Comparison of ENCODE assay signal across 8 cellular contexts in the genomic region with DNA sequence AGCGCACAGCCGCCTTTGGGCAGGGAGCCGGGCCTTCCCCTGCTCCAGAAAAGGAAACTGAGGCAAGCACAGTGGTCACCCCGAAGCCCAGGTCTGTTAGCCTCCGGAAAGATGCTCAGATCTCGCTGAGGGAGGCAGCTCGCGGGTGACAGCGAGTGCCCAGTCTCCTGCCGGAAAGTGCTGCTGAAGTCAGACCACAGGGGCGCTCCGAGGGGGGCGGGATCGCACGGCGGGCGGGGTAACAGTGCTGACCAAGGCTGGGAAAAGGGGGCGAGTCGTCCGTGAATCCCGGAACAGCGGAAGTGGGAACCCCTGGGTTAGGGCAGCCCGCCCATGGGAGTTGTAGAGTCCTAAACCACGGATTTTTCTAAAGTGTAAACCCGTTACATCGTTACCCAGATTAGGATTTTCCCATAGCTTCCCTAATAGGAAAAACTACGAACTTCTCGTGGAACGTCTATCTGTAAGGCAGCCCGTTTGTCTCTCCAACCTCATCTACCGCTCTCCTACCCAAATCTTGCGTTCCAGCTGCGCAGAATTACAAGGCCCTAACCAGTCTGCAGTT. TPM values are rescaled to one million over a fixed set of nuclear protein-coding genes. Genes with fewer than 3 reads are reported as not detected.
DNase-seq lines count a peak whose midpoint lies in the region; ATAC-seq, FAIRE-seq and TF ChIP-seq lines count a peak whose summit lies in the region.

No MANE protein-coding gene starts in this region.

- no peaks in the 10 kb centered on the region for H3K9me3 ChIP-seq in neutrophil

- peaks cover 14% of the 10 kb centered on the region for H3K36me3 Mint-ChIP-seq in activated naive CD4-positive, alpha-beta T cell treated with anti-CD3 and anti-CD28 coated beads for 36 hours (ENCODE audit: low read depth)

- peak overlapping the region; percentile 67 for H3K27ac Mint-ChIP-seq in activated naive CD4-positive, alpha-beta T cell treated with anti-CD3 and anti-CD28 coated beads for 36 hours

- no peaks in the 10 kb centered on the region for H3K36me3 ChIP-seq in neutrophil

- H3K27ac ChIP-seq in neutrophil: peak overlapping the region; percentile 87

- H3K27me3 Mint-ChIP-seq in activated naive CD4-positive, alpha-beta T cell treated with anti-CD3 and anti-CD28 coated beads for 36 hours (ENCODE audit: low read depth): no peaks in the 10 kb centered on the region

- peak; percentile 56 for DNase-seq in A172 (ENCODE audit: low spot score)
- DNase-seq in GM12865 (ENCODE audit: low read depth): peak; percentile 51
- peak; percentile 64 for DNase-seq in NCI-H2227 (lab: John Stamatoyannopoulos, UW; ENCODE audit: unreplicated experiment)
- peak; percentile 39 for DNase-seq in activated naive CD4-positive, alpha-beta T cell treated with anti-CD3 and anti-CD28 coated beads for 36 hours
- peak; percentile 79 for DNase-seq in glomerular visceral epithelial cell (ENCODE audit: extremely low spot score)
- DNase-seq in GM12891 (ENCODE audit: insufficient read length, low spot score): no peak

- intact Hi-C loops in activated naive CD4-positive, alpha-beta T cell treated with anti-CD3 and anti-CD28 coated beads for 36 hours (cut with micrococcal nuclease): loop anchor here (1.0 to 5.0 kb wide), 2 partner anchors 32 to 566 kb away; a partner anchor contains a TSS

- CTCF ChIA-PET in activated naive CD4-positive, alpha-beta T cell treated with anti-CD3 and anti-CD28 coated beads for 36 hours (lab: Charles Lee): interaction anchor here (1.2 kb wide), 1 partner anchor 147 kb away, joined by 4 read pairs; no protein-coding TSS in a partner anchor

- FAIRE-seq in GM12891 (lab: Jason Lieb, UNC): no peak

- TF ChIP-seq POLR2A in GM12891 (IDR thresholded peaks at IDR 0.05; ENCODE audit: low read depth, low read length): no peak

- H3K27me3 ChIP-seq in neutrophil: no peaks in the 10 kb centered on the region

- peak overlapping the region; percentile 99 for H3K4me3 ChIP-seq in GM12865 (ENCODE audit: low read depth, low read length)
- H3K4me3 ChIP-seq in neutrophil (ENCODE audit: low read depth in 1 of 2, low read length in 1 of 2): peak overlapping the region; percentile 96 to 100

- no peaks in the 10 kb centered on the region for H3K9me3 Mint-ChIP-seq in activated naive CD4-positive, alpha-beta T cell treated with anti-CD3 and anti-CD28 coated beads for 36 hours

- peak; percentile 32 for ATAC-seq in HG02678 (IDR thresholded peaks at IDR 0.05; ENCODE audit: unreplicated experiment)

- TF ChIP-seq CTCF in GM12865 (IDR thresholded peaks at IDR 0.05; ENCODE audit: insufficient read depth, low read depth, low read length, missing control alignments): no peak
- TF ChIP-seq CTCF in neutrophil (IDR thresholded peaks at IDR 0.05): no peak

- H3K4me3 Mint-ChIP-seq in activated naive CD4-positive, alpha-beta T cell treated with anti-CD3 and anti-CD28 coated beads for 36 hours: peak overlapping the region; percentile 78

- peaks cover 41% of the 10 kb centered on the region for H3K4me1 Mint-ChIP-seq in activated naive CD4-positive, alpha-beta T cell treated with anti-CD3 and anti-CD28 coated beads for 36 hours (ENCODE audit: low read depth)

- H3K4me1 ChIP-seq in neutrophil (ENCODE audit: control insufficient read depth in 1 of 2, insufficient read depth in 1 of 2, low read depth in 1 of 2, low read length in 1 of 2): peaks cover 18 to 20% of the 10 kb centered on the region in 2 experiments

TF ChIP-seq in GM12891, 5 proteins besides CTCF, POLR2A, EP300 and RAD21:
- TF ChIP-seq POLR2AphosphoS5 (IDR thresholded peaks at IDR 0.05; ENCODE audit: low read depth, low read length): no peak
- TF ChIP-seq SPI1 (IDR thresholded peaks at IDR 0.05; ENCODE audit: low read depth, low read length): no peak
- no peak for TF ChIP-seq POU2F2 (IDR thresholded peaks at IDR 0.05; ENCODE audit: low read depth, low read length)

RNA-seq across cellular contexts. Expression of a gene that starts 0.5 kb away (rescaled TPM):
- 44.1 and 48.1 TPM in 2 replicates for total RNA-seq in A172 (2014; rRNA removed; shearing (Covaris generic))
- total RNA-seq in activated naive CD4-positive, alpha-beta T cell treated with anti-CD3 and anti-CD28 coated beads for 36 hours: 10 to 100 TPM; 39.0 to 42.0 TPM
- 21.1 TPM for polyA plus RNA-seq in GM12891 (2012; ENCODE audit: low read depth, missing spikeins)

RNA-seq across cellular contexts. Expression of a gene that starts 0.6 kb away (rescaled TPM):
- total RNA-seq in A172 (2014; rRNA removed; shearing (Covaris generic)): 11.9 and 13.2 TPM in 2 replicates
- total RNA-seq in activated naive CD4-positive, alpha-beta T cell treated with anti-CD3 and anti-CD28 coated beads for 36 hours: 10 to 100 TPM; 44.6 to 44.8 TPM
- 34.7 TPM for polyA plus RNA-seq in GM12891 (2012; ENCODE audit: low read depth, missing spikeins)

RNA-seq across cellular contexts. Expression of a gene that starts 24.9 kb away (rescaled TPM):
- total RNA-seq in A172 (2014; rRNA removed; shearing (Covaris generic)): not detected in 2 replicates
- not detected for total RNA-seq in activated naive CD4-positive, alpha-beta T cell treated with anti-CD3 and anti-CD28 coated beads for 36 hours
- polyA plus RNA-seq in GM12891 (2012; ENCODE audit: low read depth, missing spikeins): not detected

RNA-seq across cellular contexts. Expression of a gene that starts 26.3 kb away (rescaled TPM):
- not detected in 2 replicates for total RNA-seq in A172 (2014; rRNA removed; shearing (Covaris generic))
- total RNA-seq in activated naive CD4-positive, alpha-beta T cell treated with anti-CD3 and anti-CD28 coated beads for 36 hours: not detected
- polyA plus RNA-seq in GM12891 (2012; ENCODE audit: low read depth, missing spikeins): not detected

RNA-seq across cellular contexts. Expression of a gene that starts 32.2 kb away (rescaled TPM):
- total RNA-seq in A172 (2014; rRNA removed; shearing (Covaris generic)): 30.2 and 43.4 TPM in 2 replicates
- 10 to 100 TPM; 31.7 to 32.7 TPM for total RNA-seq in activated naive CD4-positive, alpha-beta T cell treated with anti-CD3 and anti-CD28 coated beads for 36 hours
- 24.2 TPM for polyA plus RNA-seq in GM12891 (2012; ENCODE audit: low read depth, missing spikeins)
